Comparison of ENCODE assay signal across 22 cellular contexts in the genomic region with DNA sequence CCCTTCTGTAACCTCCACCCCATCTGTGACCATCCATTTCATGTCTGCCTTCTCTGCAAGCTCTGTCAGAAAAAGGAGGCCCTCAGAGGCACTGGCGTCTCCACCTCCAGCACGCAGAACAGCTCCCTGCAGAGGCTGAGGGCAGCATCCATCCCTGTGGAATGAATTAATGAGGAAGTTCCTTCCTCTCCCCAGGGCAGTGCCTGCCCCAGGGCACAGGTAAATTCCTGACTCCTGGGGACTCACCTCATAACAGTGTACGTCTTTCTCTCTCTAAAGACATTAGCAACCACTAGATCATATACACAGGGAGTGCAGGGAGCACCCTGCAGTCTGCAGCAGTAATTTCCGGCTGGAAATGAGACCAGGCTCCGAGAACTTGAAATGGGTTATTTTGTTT.
"Had no signal": no experiment of that assay in that cellular context is flagged by ENCODE, and none has a peak within 500 bp of the region (broad histone marks: within the 10 kb centered on the region; RNA-seq: fewer than 3 reads in every experiment).

No MANE protein-coding gene starts in this region.

- H3K27ac ChIP-seq: breast epithelium, esophagus squamous epithelium, heart right ventricle, ovary, prostate gland, tibial nerve had no signal

- H3K4me3 Mint-ChIP-seq: activated B cell treated with CpG ODN at 0.5 μM for 24 hours; activated T-cell treated with anti-CD3 and anti-CD28 coated beads, Interleukin-2, amount 50 U/mL, for 72 hours; mesothelial cell of epicardium; naive B cell; nephron progenitor cell; stimulated activated naive B cell treated with anti-CD40 and anti-IgM and Interleukin-4, amounts not matched to agents 10 μg/mL and 1 μg/mL and 100 μg/mL, for 72 hours; T-helper 2 cell treated with Interferon-gamma antibody and Interleukin-4, amounts not matched to agents 5 μg/mL and 100 μg/mL, for 36 hours had no signal

- H3K27ac Mint-ChIP-seq: activated B cell treated with CpG ODN at 0.5 μM for 24 hours; activated T-cell treated with anti-CD3 and anti-CD28 coated beads, Interleukin-2, amount 50 U/mL, for 72 hours; mesothelial cell of epicardium; stimulated activated naive B cell treated with anti-CD40 and anti-IgM and Interleukin-4, amounts not matched to agents 10 μg/mL and 1 μg/mL and 100 μg/mL, for 72 hours; T-helper 2 cell treated with Interferon-gamma antibody and Interleukin-4, amounts not matched to agents 5 μg/mL and 100 μg/mL, for 36 hours had no signal

- H3K36me3 Mint-ChIP-seq: mesothelial cell of epicardium; naive B cell; stimulated activated naive B cell treated with anti-CD40 and anti-IgM and Interleukin-4, amounts not matched to agents 10 μg/mL and 1 μg/mL and 100 μg/mL, for 72 hours had no signal

- H3K36me3 ChIP-seq: breast epithelium, esophagus squamous epithelium, heart right ventricle, ovary, prostate gland, tibial nerve had no signal

- H3K9me3 ChIP-seq: breast epithelium, esophagus squamous epithelium, ovary, prostate gland had no signal

- H3K27me3 Mint-ChIP-seq: activated B cell treated with CpG ODN at 0.5 μM for 24 hours; naive B cell; stimulated activated naive B cell treated with anti-CD40 and anti-IgM and Interleukin-4, amounts not matched to agents 10 μg/mL and 1 μg/mL and 100 μg/mL, for 72 hours had no signal

- H3K4me1 Mint-ChIP-seq: activated B cell treated with CpG ODN at 0.5 μM for 24 hours; naive B cell; stimulated activated naive B cell treated with anti-CD40 and anti-IgM and Interleukin-4, amounts not matched to agents 10 μg/mL and 1 μg/mL and 100 μg/mL, for 72 hours had no signal

- H3K27me3 ChIP-seq: breast epithelium, esophagus squamous epithelium, ovary, tibial nerve had no signal

- FAIRE-seq: islet of Langerhans had no signal

- DNase-seq: activated B cell treated with CpG ODN at 0.5 μM for 24 hours; activated naive CD4-positive, alpha-beta T cell; activated T-cell treated with anti-CD3 and anti-CD28 coated beads for 4 hours; activated T-cell treated with anti-CD3 and anti-CD28 coated beads, Interleukin-2, amount 50 U/mL, for 72 hours; central memory CD4-positive, alpha-beta T cell; esophagus squamous epithelium; foreskin melanocyte; heart right ventricle; left cardiac atrium; mammary epithelial cell; naive B cell; nephron progenitor cell; ovary; stimulated activated CD4-positive, alpha-beta T cell treated with anti-CD3 and anti-CD28 coated beads, Interleukin-15, amount 100 ng/mL, for 24 hours; stimulated activated CD4-positive, alpha-beta T cell treated with anti-CD3 and anti-CD28 coated beads, Interleukin-2, amount 100 ng/mL, for 24 hours; stimulated activated naive B cell treated with anti-CD40 and anti-IgM and Interleukin-4, amounts not matched to agents 10 μg/mL and 1 μg/mL and 100 μg/mL, for 72 hours had no signal

- H3K9me3 Mint-ChIP-seq: mesothelial cell of epicardium, nephron progenitor cell had no signal

- H3K4me1 ChIP-seq: breast epithelium, esophagus squamous epithelium, heart right ventricle, prostate gland, tibial nerve had no signal

- H3K4me3 ChIP-seq: breast epithelium, esophagus squamous epithelium, heart right ventricle, ovary, prostate gland, tibial nerve had no signal
